Comparison of ENCODE assay signal across 17 cellular contexts in genomic region chr1:45621895-45622266, GRCh38. TPM values are rescaled to one million over a fixed set of nuclear protein-coding genes. Genes with fewer than 3 reads are reported as not detected.
DNase-seq lines count a peak whose midpoint lies in the region; ATAC-seq, FAIRE-seq and TF ChIP-seq lines count a peak whose summit lies in the region.
"Had no signal": no experiment of that assay in that cellular context is flagged by ENCODE, and none has a peak within 500 bp of the region (broad histone marks: within the 10 kb centered on the region; RNA-seq: fewer than 3 reads in every experiment).

No MANE protein-coding gene starts in this region.

- peak; percentile 27 for DNase-seq in GM13976 (ENCODE audit: low spot score)
- DNase-seq in T-helper 17 cell: no peak
- no peak for DNase-seq in left ventricle myocardium inferior
- DNase-seq in sigmoid colon: no peak
- DNase-seq in GM12891 (ENCODE audit: insufficient read length, low spot score): no peak
- DNase-seq in C1 segment of cervical spinal cord (lab: John Stamatoyannopoulos, UW): no peak
- no peak for DNase-seq in stimulated activated naive CD4-positive, alpha-beta T cell (lab: John Stamatoyannopoulos, UW)
- no peak for DNase-seq in DMS114 treated with DMSO at 0.1 percent for 48 hours (lab: John Stamatoyannopoulos, UW; ENCODE audit: unreplicated experiment)
- DNase-seq: activated CD4-positive, alpha-beta memory T cell treated with anti-CD3 and anti-CD28 coated beads, Interleukin-2, amount 10 ng/mL, durations not matched to agents 7 days and 5 days; activated effector memory CD4-positive, alpha-beta T cell treated with anti-CD3 and anti-CD28 coated beads, Interleukin-2, amount 50 U/mL, for 16 hours; BE2C; central memory CD4-positive, alpha-beta T cell; NK-92 treated with Interleukin-12 subunit alpha and Interleukin-12 subunit beta, amount 100 ng/mL, for 24 hours; SJCRH30 had no signal

- no peak overlapping the region for H3K4me3 Mint-ChIP-seq in T-helper 17 cell
- H3K4me3 Mint-ChIP-seq: activated CD4-positive, alpha-beta memory T cell treated with anti-CD3 and anti-CD28 coated beads, Interleukin-2, amount 10 ng/mL, durations not matched to agents 7 days and 5 days; type B pancreatic cell had no signal

- no peak overlapping the region for H3K4me3 ChIP-seq in left ventricle myocardium inferior
- peak overlapping the region in 1 of 4 donors; percentile 43 for H3K4me3 ChIP-seq in sigmoid colon
- H3K4me3 ChIP-seq: hepatocyte, lung, SJCRH30 had no signal

- TF ChIP-seq CTCF in GM13976 (IDR thresholded peaks at IDR 0.05; ENCODE audit: borderline replicate concordance, control extremely low read depth, extremely low read depth, insufficient read depth, missing control alignments) (no peak), left ventricle myocardium inferior (IDR thresholded peaks at IDR 0.05; ENCODE audit: borderline replicate concordance) (no peak), sigmoid colon (IDR thresholded peaks at IDR 0.05) (no peak)

- TF ChIP-seq POLR2A in sigmoid colon (IDR thresholded peaks at IDR 0.05) (no peak), GM12891 (IDR thresholded peaks at IDR 0.05; ENCODE audit: low read depth, low read length) (no peak)

- WGBS in sigmoid colon, 2 donors: 72 to 79% methylated on average over 9 of the region's 9 CpGs

- H3K27ac ChIP-seq in left ventricle myocardium inferior (replicated peaks) (peak overlapping the region; percentile 60), sigmoid colon (peak overlapping the region in 3 of 4 donors; percentile 31 to 52 (median 32))
- H3K27ac ChIP-seq: hepatocyte, SJCRH30 had no signal

- H3K36me3 ChIP-seq in left ventricle myocardium inferior (peaks cover 53% of the 10 kb centered on the region), sigmoid colon (peaks cover 3 to 33% (median 21%) of the 10 kb centered on the region in 4 donors)

- H3K4me1 Mint-ChIP-seq in T-helper 17 cell: peaks cover 2% of the 10 kb centered on the region
- H3K4me1 Mint-ChIP-seq: activated CD4-positive, alpha-beta memory T cell treated with anti-CD3 and anti-CD28 coated beads, Interleukin-2, amount 10 ng/mL, durations not matched to agents 7 days and 5 days had no signal

- in situ Hi-C loops in GM13976 (cut with MboI; ENCODE audit: low sequenced_read_pairs, unreplicated experiment): no loop called here

- no peak for FAIRE-seq in GM12891 (lab: Jason Lieb, UNC)

- H3K27ac Mint-ChIP-seq in T-helper 17 cell: peak overlapping the region; percentile 78
- H3K27ac Mint-ChIP-seq: type B pancreatic cell had no signal

- ATAC-seq in T-helper 17 cell: no peak

- intact Hi-C loops in left ventricle myocardium inferior (cut with micrococcal nuclease): no loop called here
- intact Hi-C loops in sigmoid colon (cut with DNase I): no loop called here

- H3K4me1 ChIP-seq in left ventricle myocardium inferior (peaks cover 48% of the 10 kb centered on the region), sigmoid colon (peaks cover 0 to 20% (median 13%) of the 10 kb centered on the region in 4 donors)
- H3K4me1 ChIP-seq: BE2C, SJCRH30 had no signal

- no peaks in the 10 kb centered on the region for H3K27me3 ChIP-seq in left ventricle myocardium inferior (ENCODE audit: low read depth)
- no peaks in the 10 kb centered on the region for H3K27me3 ChIP-seq in sigmoid colon
- H3K27me3 ChIP-seq: BE2C, hepatocyte, SJCRH30 had no signal

- peaks cover 4% of the 10 kb centered on the region for H3K36me3 Mint-ChIP-seq in T-helper 17 cell (ENCODE audit: low read depth)

- no peaks in the 10 kb centered on the region for H3K27me3 Mint-ChIP-seq in T-helper 17 cell
- H3K27me3 Mint-ChIP-seq: activated CD4-positive, alpha-beta memory T cell treated with anti-CD3 and anti-CD28 coated beads, Interleukin-2, amount 10 ng/mL, durations not matched to agents 7 days and 5 days; type B pancreatic cell had no signal

- H3K9me3 ChIP-seq in T-helper 17 cell (ENCODE audit: control insufficient read depth, low read length, poor library complexity, severe bottlenecking): no peaks in the 10 kb centered on the region
- no peaks in the 10 kb centered on the region for H3K9me3 ChIP-seq in left ventricle myocardium inferior (replicated peaks)
- H3K9me3 ChIP-seq in sigmoid colon: no peaks in the 10 kb centered on the region
- H3K9me3 ChIP-seq: BE2C, SJCRH30 had no signal

- TF ChIP-seq EP300 in sigmoid colon (IDR thresholded peaks at IDR 0.05): no peak

TF ChIP-seq in GM12891, 5 proteins besides CTCF, POLR2A, EP300 and RAD21:
- no peak for TF ChIP-seq TAF1 (IDR thresholded peaks at IDR 0.05; ENCODE audit: low read depth, low read length)
- TF ChIP-seq SPI1 (IDR thresholded peaks at IDR 0.05; ENCODE audit: low read depth, low read length): no peak
- no peak for TF ChIP-seq PAX5 (IDR thresholded peaks at IDR 0.05; ENCODE audit: insufficient read depth, low read length, severe bottlenecking)
- TF ChIP-seq POLR2AphosphoS5 (IDR thresholded peaks at IDR 0.05; ENCODE audit: low read depth, low read length): no peak
- TF ChIP-seq POU2F2 (IDR thresholded peaks at IDR 0.05; ENCODE audit: low read depth, low read length): no peak
TF ChIP-seq in GM12891: peak in this region for 0.

RNA-seq across cellular contexts. Expression of gene CCDC17, which starts 2.0 kb away (rescaled TPM):
- 1 to 10 TPM; 5.1 to 5.7 TPM for total RNA-seq in T-helper 17 cell
- total RNA-seq in left ventricle myocardium inferior: 1.2 TPM
- total RNA-seq in sigmoid colon: 1 to 10 TPM in 3 of 4 donors, under 1 TPM in 1; 0.82 to 2.6 (median 2.0) TPM
- 1 to 10 TPM in 2 of 3 donors, under 1 TPM in 1; 0.92 to 2.3 (median 1.2) TPM for polyA plus RNA-seq in sigmoid colon
- polyA plus RNA-seq in GM12891 (2012; ENCODE audit: low read depth, missing spikeins): 0.77 TPM

RNA-seq across cellular contexts. Expression of gene NASP, which starts 38.0 kb away (rescaled TPM):
- 100 to 1,000 TPM; 139 to 148 TPM for total RNA-seq in T-helper 17 cell
- total RNA-seq in left ventricle myocardium inferior: 34.5 TPM
- 10 to 100 TPM; 64.8 to 80.3 (median 75.4) TPM for total RNA-seq in sigmoid colon
- polyA plus RNA-seq in sigmoid colon: 100 to 1,000 TPM in 2 of 3 donors, 10 to 100 TPM in 1; 76.8 to 159 (median 133) TPM
- 131 TPM for polyA plus RNA-seq in GM12891 (2012; ENCODE audit: low read depth, missing spikeins)
